ENCODE assay signal across 15 cellular contexts in genomic region chr1:98086156-98086555, GRCh38.
DNase-seq lines count a peak whose midpoint lies in the region; ATAC-seq, FAIRE-seq and TF ChIP-seq lines count a peak whose summit lies in the region.
"Had no signal": no experiment of that assay in that cellular context is flagged by ENCODE, and none has a peak within 500 bp of the region (broad histone marks: within the 10 kb centered on the region; RNA-seq: fewer than 3 reads in every experiment).

No MANE protein-coding gene starts in this region.

- H2AFZ ChIP-seq in GM23248 = no peak overlapping the region
- no peak overlapping the region for H2AFZ ChIP-seq in fibroblast of lung (ENCODE audit: low read length)
- H2AFZ ChIP-seq in trophoblast cell (ENCODE audit: insufficient read depth, low read length, poor library complexity) = no peak overlapping the region

- no peaks in the 10 kb centered on the region for H3K9me3 Mint-ChIP-seq in activated T-helper 17 cell treated with anti-CD3 and anti-CD28 coated beads, Interleukin-2, amount 50 U/mL, for 72 hours

- H3K36me3 ChIP-seq in GM23248 (ENCODE audit: low read depth) = no peaks in the 10 kb centered on the region
- no peaks in the 10 kb centered on the region for H3K36me3 ChIP-seq in RWPE2 (ENCODE audit: low read depth)
- H3K36me3 ChIP-seq in fibroblast of lung (ENCODE audit: control insufficient read depth, insufficient read depth, low read length) = no peaks in the 10 kb centered on the region
- no peaks in the 10 kb centered on the region for H3K36me3 ChIP-seq in trophoblast cell (ENCODE audit: control insufficient read depth in 1 of 2, insufficient read depth in 2 of 2, low read length in 2 of 2)
- no peaks in the 10 kb centered on the region for H3K36me3 ChIP-seq in small intestine (ENCODE audit: control insufficient read depth in 2 of 2, insufficient read depth in 2 of 2, low read length in 2 of 2)

- TF ChIP-seq CTCF in RWPE2 (IDR thresholded peaks at IDR 0.05; ENCODE audit: poor library complexity, severe bottlenecking) (no peak), fibroblast of lung (conservative IDR thresholded peaks at IDR 0.05 in 1 of 2, IDR thresholded peaks at IDR 0.05 in 1 of 2; ENCODE audit: low read depth in 1 of 2, low read length in 2 of 2) (no peak)

- no peak overlapping the region for H3K23ac ChIP-seq in trophoblast cell (ENCODE audit: low read length)

- H3K9me3 ChIP-seq in GM23248 (ENCODE audit: low read depth) (no peaks in the 10 kb centered on the region), RWPE2 (ENCODE audit: severe bottlenecking) (no peaks in the 10 kb centered on the region), fibroblast of lung (ENCODE audit: control insufficient read depth, insufficient read depth, low read depth, low read length) (no peaks in the 10 kb centered on the region), trophoblast cell (ENCODE audit: insufficient read depth, low read depth, low read length) (no peaks in the 10 kb centered on the region), small intestine (ENCODE audit: control insufficient read depth, low read depth) (no peaks in the 10 kb centered on the region)
- H3K9me3 ChIP-seq: body of pancreas had no signal

- peaks cover 12% of the 10 kb centered on the region for H3K27me3 Mint-ChIP-seq in activated T-helper 17 cell treated with anti-CD3 and anti-CD28 coated beads, Interleukin-2, amount 50 U/mL, for 72 hours

- H3K9me2 ChIP-seq in GM23248 (ENCODE audit: insufficient read depth) = no peaks in the 10 kb centered on the region

- H3K79me2 ChIP-seq in GM23248 (ENCODE audit: insufficient read depth) (no peaks in the 10 kb centered on the region), fibroblast of lung (ENCODE audit: control insufficient read depth, insufficient read depth, low read length) (no peaks in the 10 kb centered on the region), trophoblast cell (ENCODE audit: control insufficient read depth, insufficient read depth, low read length, poor library complexity) (no peaks in the 10 kb centered on the region)

- no peak overlapping the region for H4K12ac ChIP-seq in trophoblast cell (ENCODE audit: low read depth, low read length)

- no peak overlapping the region for H3K4me2 ChIP-seq in GM23248 (ENCODE audit: unreplicated experiment)
- no peak overlapping the region for H3K4me2 ChIP-seq in fibroblast of lung (ENCODE audit: extremely low read depth, insufficient read depth, low read length)
- no peak overlapping the region for H3K4me2 ChIP-seq in trophoblast cell (ENCODE audit: low read length)

- WGBS in GM23248 (ENCODE audit: low coverage in 1 of 2, low lambda C conversion rate in 2 of 2, missing lambda C conversion rate in 2 of 2), 2 experiments = 10 to 17% methylated on average over 1 of the region's 1 CpG
- WGBS in trophoblast cell (ENCODE audit: extremely low coverage, insufficient coverage, insufficient read length) = no CpG with 5 or more reads among the region's 1 CpG
- WGBS in small intestine, 3 donors = 86 to 100% (median 89%) methylated on average over 1 of the region's 1 CpG

- H4K20me1 ChIP-seq in GM23248 (ENCODE audit: insufficient read depth) (no peaks in the 10 kb centered on the region), fibroblast of lung (ENCODE audit: control insufficient read depth, extremely low read depth, insufficient read depth, low read length) (no peaks in the 10 kb centered on the region)

- no peak overlapping the region for H3K18ac ChIP-seq in trophoblast cell (ENCODE audit: low read length)

- H4K8ac ChIP-seq in trophoblast cell (ENCODE audit: low read depth, low read length) = no peak overlapping the region

- no peak overlapping the region for H3K14ac ChIP-seq in trophoblast cell (ENCODE audit: low read length)

- no peak overlapping the region for H3K4ac ChIP-seq in trophoblast cell (ENCODE audit: low read depth, low read length)

- H3K27ac ChIP-seq in GM23248 = peak overlapping the region; percentile 84
- H3K27ac ChIP-seq in RWPE2 (ENCODE audit: poor library complexity, severe bottlenecking) = peak overlapping the region; percentile 86
- peak overlapping the region; percentile 66 for H3K27ac ChIP-seq in fibroblast of lung (ENCODE audit: insufficient read depth, low read length)
- H3K27ac ChIP-seq in trophoblast cell (ENCODE audit: low read depth, low read length) = no peak overlapping the region
- H3K27ac ChIP-seq in small intestine (ENCODE audit: low read depth in 1 of 2, low read length in 1 of 2) = no peak overlapping the region
- H3K27ac ChIP-seq: body of pancreas had no signal

- no peak for ATAC-seq in RWPE2 (ENCODE audit: low read depth)
- no peak for ATAC-seq in activated T-helper 17 cell treated with anti-CD3 and anti-CD28 coated beads, Interleukin-2, amount 50 U/mL, for 72 hours (replicated peaks)
- ATAC-seq: body of pancreas had no signal

- H3K27me3 ChIP-seq in GM23248 (replicated peaks; ENCODE audit: insufficient read depth) (no peaks in the 10 kb centered on the region), RWPE2 (ENCODE audit: insufficient read depth, poor library complexity, severe bottlenecking) (no peaks in the 10 kb centered on the region), fibroblast of lung (ENCODE audit: control insufficient read depth, insufficient read depth, low read length) (no peaks in the 10 kb centered on the region), trophoblast cell (ENCODE audit: insufficient read depth, low read length) (no peaks in the 10 kb centered on the region), small intestine (ENCODE audit: control insufficient read depth in 2 of 2, insufficient read depth in 2 of 2, low read length in 2 of 2) (no peaks in the 10 kb centered on the region)
- H3K27me3 ChIP-seq: body of pancreas had no signal

- H3K79me1 ChIP-seq in trophoblast cell (ENCODE audit: low read length) = no peaks in the 10 kb centered on the region

- H4K91ac ChIP-seq in trophoblast cell (ENCODE audit: low read depth, low read length) = peak overlapping the region; percentile 14

- H3K27ac Mint-ChIP-seq in activated T-helper 17 cell treated with anti-CD3 and anti-CD28 coated beads, Interleukin-2, amount 50 U/mL, for 72 hours = no peak overlapping the region
- H3K27ac Mint-ChIP-seq: CD4-positive, alpha-beta memory T cell had no signal

- H3K4me1 ChIP-seq in GM23248 (ENCODE audit: insufficient read depth) (peaks cover 29% of the 10 kb centered on the region), RWPE2 (ENCODE audit: insufficient read depth, poor library complexity, severe bottlenecking) (peaks cover 17% of the 10 kb centered on the region), fibroblast of lung (ENCODE audit: control insufficient read depth, extremely low read depth, insufficient read depth, low read length) (peaks cover 9% of the 10 kb centered on the region), trophoblast cell (ENCODE audit: control insufficient read depth in 1 of 2, insufficient read depth in 2 of 2, low read length in 2 of 2) (peaks cover 0 to 5% of the 10 kb centered on the region in 2 experiments), small intestine (ENCODE audit: control insufficient read depth in 2 of 2, insufficient read depth in 1 of 2, low read depth in 1 of 2, low read length in 1 of 2) (no peaks in the 10 kb centered on the region)
- H3K4me1 ChIP-seq: body of pancreas had no signal

- peak overlapping the region; percentile 43 for H2BK120ac ChIP-seq in trophoblast cell (ENCODE audit: insufficient read depth, low read length, poor library complexity)

- no peaks in the 10 kb centered on the region for H3K36me3 Mint-ChIP-seq in activated T-helper 17 cell treated with anti-CD3 and anti-CD28 coated beads, Interleukin-2, amount 50 U/mL, for 72 hours (ENCODE audit: low read depth)
- H3K36me3 Mint-ChIP-seq: CD4-positive, alpha-beta memory T cell had no signal

- no peaks in the 10 kb centered on the region for H3K4me1 Mint-ChIP-seq in activated T-helper 17 cell treated with anti-CD3 and anti-CD28 coated beads, Interleukin-2, amount 50 U/mL, for 72 hours
- H3K4me1 Mint-ChIP-seq: CD4-positive, alpha-beta memory T cell had no signal

- H3K9ac ChIP-seq in GM23248 (peak overlapping the region; percentile 15; the same call in 1 of the 2 replicates), fibroblast of lung (ENCODE audit: insufficient read depth, low read length) (no peak overlapping the region), trophoblast cell (ENCODE audit: low read length) (no peak overlapping the region)

- H2BK12ac ChIP-seq in trophoblast cell (ENCODE audit: low read length) = peak overlapping the region; percentile 89

- no peak overlapping the region for H2BK5ac ChIP-seq in trophoblast cell (ENCODE audit: low read depth, low read length, poor library complexity)

- DNase-seq in GM23248 (peak; percentile 80), RWPE2 (ENCODE audit: low spot score) (no peak), fibroblast of lung (ENCODE audit: low read depth in 2 of 2) (peak in 1 of 2 donors; percentile 87), trophoblast cell (no peak), superior temporal gyrus (ENCODE audit: extremely low spot score) (no peak), small intestine (no peak), Ammon's horn (ENCODE audit: low spot score) (no peak)
- DNase-seq: activated gamma-delta T cell treated with Interleukin-2 at 50 U/mL for 16 hours; body of pancreas; CD4-positive, alpha-beta memory T cell; GDM1; glutamatergic neuron; kidney; NK-92 treated with Interleukin-12 subunit alpha and Interleukin-12 subunit beta, amount 100 ng/mL, for 24 hours had no signal

- in situ Hi-C loops in GM23248 (cut with MboI) = no loop called here

- H2AK5ac ChIP-seq in trophoblast cell (ENCODE audit: low read length) = no peak overlapping the region

- FAIRE-seq in small intestine (lab: Jason Lieb, UNC) = no peak

- H3K4me3 Mint-ChIP-seq in activated T-helper 17 cell treated with anti-CD3 and anti-CD28 coated beads, Interleukin-2, amount 50 U/mL, for 72 hours = no peak overlapping the region
- H3K4me3 Mint-ChIP-seq: CD4-positive, alpha-beta memory T cell had no signal

- H3K4me3 ChIP-seq in GM23248 (no peak overlapping the region), RWPE2 (ENCODE audit: severe bottlenecking) (no peak overlapping the region), fibroblast of lung (replicated peaks in 1 of 4; ENCODE audit: control extremely low read depth in 1 of 4, insufficient read depth in 1 of 4, low read depth in 3 of 4, low read length in 4 of 4) (no peak overlapping the region), trophoblast cell (ENCODE audit: low read depth, low read length) (no peak overlapping the region), small intestine (ENCODE audit: low read depth in 1 of 2, low read length in 2 of 2) (no peak overlapping the region)
- H3K4me3 ChIP-seq: body of pancreas had no signal

- peaks cover 33% of the 10 kb centered on the region for H3F3A ChIP-seq in GM23248 (ENCODE audit: insufficient read depth)

Comparison
In these comparisons a context has a peak if more than half of its experiments do, and no peak if none do; other contexts are left out.
1. H3K27ac ChIP-seq: peak in GM23248 (single experiment), RWPE2 (single experiment) and fibroblast of lung (single experiment); none in trophoblast cell (single experiment) and small intestine (0 of 2).